ENCODE assay signal across 11 cellular contexts in the genomic region with DNA sequence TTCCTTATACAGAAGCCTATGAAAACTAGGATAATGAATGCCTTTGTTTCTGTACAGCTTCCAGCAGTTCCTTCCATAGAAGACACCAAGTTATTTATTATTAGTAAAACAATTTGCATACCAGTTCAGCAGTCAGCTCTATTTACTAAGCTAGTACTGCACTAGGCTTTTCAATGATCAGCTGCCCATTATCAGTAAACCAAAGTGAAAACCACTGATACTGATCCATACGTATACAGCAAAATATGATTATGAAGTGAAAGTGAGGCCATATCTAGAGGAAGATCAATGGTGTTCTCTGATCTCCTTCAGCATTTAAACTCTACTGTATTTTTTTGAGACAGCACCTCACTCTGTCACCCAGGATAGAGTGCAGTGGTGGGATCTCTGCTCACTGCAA. TPM values are rescaled to one million over a fixed set of nuclear protein-coding genes. Genes with fewer than 3 reads are reported as not detected.
DNase-seq lines count a peak whose midpoint lies in the region; ATAC-seq, FAIRE-seq and TF ChIP-seq lines count a peak whose summit lies in the region.
"Had no signal": no experiment of that assay in that cellular context is flagged by ENCODE, and none has a peak within 500 bp of the region (broad histone marks: within the 10 kb centered on the region; RNA-seq: fewer than 3 reads in every experiment).

No MANE protein-coding gene starts in this region.

- H2AFZ ChIP-seq in IMR-90 (replicated peaks; ENCODE audit: low read length, poor library complexity): no peak overlapping the region

- BruUV-seq in IMR-90 (replicated peaks; lab: Mats Ljungman, UMichigan): no TSS peak

- peak overlapping the region; percentile 90 for H3K4me2 ChIP-seq in A549
- H3K4me2 ChIP-seq in IMR-90 (ENCODE audit: low read depth, low read length): peak overlapping the region; percentile 8; the same call in 1 of the 2 replicates

- no peak for TF ChIP-seq RAD21 in A549 (conservative IDR thresholded peaks at IDR 0.05 in 1 of 2, IDR thresholded peaks at IDR 0.05 in 1 of 2)
- TF ChIP-seq RAD21 in IMR-90 (IDR thresholded peaks at IDR 0.05; ENCODE audit: low read length): no peak

- H3K9me3 Mint-ChIP-seq in brain (no peaks in the 10 kb centered on the region), memory B cell (no peaks in the 10 kb centered on the region)

- no peak overlapping the region for H4K91ac ChIP-seq in IMR-90 (ENCODE audit: insufficient read depth, low read depth, low read length)

- intact Hi-C loops in IMR-90 (cut with micrococcal nuclease): no loop called here
- intact Hi-C loops in body of pancreas (cut with DNase I): no loop called here

- ATAC-seq in A549: no peak
- no peak for ATAC-seq in IMR-90 (ENCODE audit: low read depth)
- ATAC-seq in memory B cell (ENCODE audit: low read depth): no peak
- ATAC-seq in GM21717 (IDR thresholded peaks at IDR 0.05; ENCODE audit: unreplicated experiment): no peak
- ATAC-seq in GM21619 (IDR thresholded peaks at IDR 0.05; ENCODE audit: unreplicated experiment): no peak
- ATAC-seq in body of pancreas: no peak
- ATAC-seq: pancreas had no signal

- H3K4me3 Mint-ChIP-seq in brain (peak overlapping the region in 4 of 5 experiments; percentile 18 to 99 (median 99)), memory B cell (no peak overlapping the region)

- no peak overlapping the region for H2AK9ac ChIP-seq in IMR-90 (replicated peaks; ENCODE audit: low read depth, low read length, poor library complexity)

- H3K56ac ChIP-seq in IMR-90 (ENCODE audit: extremely low read depth, insufficient read depth, low read length): no peak overlapping the region

- H3K4me1 Mint-ChIP-seq in brain (peaks cover 63% of the 10 kb centered on the region), memory B cell (peaks cover 51% of the 10 kb centered on the region)

- no peak overlapping the region for H3K18ac ChIP-seq in IMR-90 (ENCODE audit: low read depth, low read length)

- no peak overlapping the region for H2BK120ac ChIP-seq in IMR-90 (ENCODE audit: low read depth, low read length)

- CTCF ChIA-PET in A549 (lab: Yijun Ruan, JAX) (interaction anchor here (1.1 kb wide), 1 partner anchor 32 kb away, joined by 3 read pairs; no protein-coding TSS in a partner anchor), IMR-90 (lab: Yijun Ruan, JAX) (no interaction called here)

- TF ChIP-seq CTCF in A549 (IDR thresholded peaks at IDR 0.05) (no peak), IMR-90 (conservative IDR thresholded peaks at IDR 0.05; ENCODE audit: low read depth, low read length) (no peak), brain (conservative IDR thresholded peaks at IDR 0.05) (no peak), body of pancreas (IDR thresholded peaks at IDR 0.05) (no peak)

- no peak overlapping the region for H3K23ac ChIP-seq in IMR-90 (ENCODE audit: low read depth, low read length)

- no peak overlapping the region for H3K9ac ChIP-seq in IMR-90 (ENCODE audit: low read depth, low read length)

- H3K27ac ChIP-seq in A549 (no peak overlapping the region), IMR-90 (ENCODE audit: insufficient read depth, low read length) (no peak overlapping the region), body of pancreas (no peak overlapping the region)
- H3K27ac ChIP-seq: pancreas, SJCRH30 had no signal

- H3K27me3 ChIP-seq in IMR-90 (ENCODE audit: control insufficient read depth, insufficient read depth, low read length): no peaks in the 10 kb centered on the region
- no peaks in the 10 kb centered on the region for H3K27me3 ChIP-seq in H7 (ENCODE audit: control insufficient read depth, insufficient read depth, low read length)
- H3K27me3 ChIP-seq in body of pancreas: no peaks in the 10 kb centered on the region
- H3K27me3 ChIP-seq: pancreas, SJCRH30 had no signal

- dilution Hi-C loops in IMR-90 (cut with HindIII; ENCODE audit: low sequenced_read_pairs, unreplicated experiment): no loop called here

- H3K36me3 ChIP-seq in IMR-90 (ENCODE audit: control insufficient read depth, insufficient read depth, low read length) (peaks cover 45% of the 10 kb centered on the region), H7 (replicated peaks; ENCODE audit: control insufficient read depth, insufficient read depth, low read length) (peaks cover 35% of the 10 kb centered on the region), body of pancreas (replicated peaks in 1 of 2; ENCODE audit: insufficient read depth in 1 of 2, low read depth in 2 of 2) (peaks cover 16 to 20% of the 10 kb centered on the region in 2 donors)

- DNase-seq in A549 (ENCODE audit: low read depth in 1 of 2, low spot score in 1 of 2) (no peak), IMR-90 (no peak), memory B cell (ENCODE audit: low spot score in 2 of 2) (no peak), H7 (no peak), body of pancreas (no peak)
- DNase-seq: NCI-H510A, pancreas, SJCRH30 had no signal

- peaks cover 82% of the 10 kb centered on the region for H4K20me1 ChIP-seq in IMR-90 (ENCODE audit: insufficient read depth, low read length)

- FAIRE-seq in A549 (lab: Jason Lieb, UNC): no peak
- FAIRE-seq: pancreas had no signal

- in situ Hi-C loops in IMR-90 (cut with MboI; ENCODE audit: low sequenced_read_pairs): no loop called here

- H3K4me3 ChIP-seq in A549 (peak overlapping the region; percentile 93; the same call in 2 of the 3 replicates), IMR-90 (ENCODE audit: insufficient read depth, low read depth, low read length) (no peak overlapping the region), H7 (ENCODE audit: insufficient read depth, low read depth, low read length) (no peak overlapping the region), body of pancreas (no peak overlapping the region)
- H3K4me3 ChIP-seq: SJCRH30 had no signal

- peaks cover 15% of the 10 kb centered on the region for H3K9me1 ChIP-seq in IMR-90 (ENCODE audit: insufficient read depth, low read length)

- H3K27me3 Mint-ChIP-seq in brain (peaks cover 15% of the 10 kb centered on the region), memory B cell (no peaks in the 10 kb centered on the region)

- TF ChIP-seq POLR2A in A549 (IDR thresholded peaks at IDR 0.05; ENCODE audit: low read length) (no peak), IMR-90 (IDR thresholded peaks at IDR 0.05; ENCODE audit: low read depth, low read length) (no peak), body of pancreas (IDR thresholded peaks at IDR 0.05) (no peak)

- H4K5ac ChIP-seq in IMR-90 (ENCODE audit: low read depth, low read length): no peak overlapping the region

- H3K14ac ChIP-seq in IMR-90 (replicated peaks; ENCODE audit: low read depth, low read length): no peak overlapping the region

- H3K4ac ChIP-seq in IMR-90 (ENCODE audit: low read depth, low read length): no peak overlapping the region

- POLR2A ChIA-PET in A549 (lab: Yijun Ruan, JAX): no interaction called here
- POLR2A ChIA-PET in IMR-90 (lab: Charles Lee; ENCODE audit: unreplicated experiment): interaction anchor here (0.6 to 1.3 kb wide), 3 partner anchors 10 to 56 kb away, joined by 3 to 5 read pairs (median 4); no protein-coding TSS in a partner anchor

- TF ChIP-seq EP300 in A549 (IDR thresholded peaks at IDR 0.05): no peak

- H2BK20ac ChIP-seq in IMR-90 (ENCODE audit: low read depth, low read length): no peak overlapping the region

- H3K27ac Mint-ChIP-seq in brain (peak overlapping the region in 2 of 5 experiments; percentile 2 to 44), memory B cell (peak overlapping the region; percentile 59)

- no peaks in the 10 kb centered on the region for H3K9me3 ChIP-seq in A549
- no peaks in the 10 kb centered on the region for H3K9me3 ChIP-seq in IMR-90 (ENCODE audit: control insufficient read depth, insufficient read depth, low read length)
- no peaks in the 10 kb centered on the region for H3K9me3 ChIP-seq in body of pancreas
- H3K9me3 ChIP-seq: pancreas, SJCRH30 had no signal

- 85% methylated on average over 1 of the region's 1 CpG for WGBS in A549 (ENCODE audit: missing lambda C conversion rate)
- no CpG with 5 or more reads among the region's 1 CpG for WGBS in IMR-90 (ENCODE audit: extremely low coverage in 2 of 2, insufficient read length in 1 of 2), 2 experiments
- 25 to 46% methylated on average over 1 of the region's 1 CpG for WGBS in body of pancreas, 2 donors

- H3K79me1 ChIP-seq in IMR-90 (ENCODE audit: low read depth in 1 of 2, low read length in 2 of 2): peaks cover 22 to 79% of the 10 kb centered on the region in 2 experiments

- H3K36me3 Mint-ChIP-seq in brain (peaks cover 70% of the 10 kb centered on the region), memory B cell (peaks cover 31% of the 10 kb centered on the region)

- no peak overlapping the region for H2BK15ac ChIP-seq in IMR-90 (ENCODE audit: low read depth, low read length)

- no peak overlapping the region for H4K8ac ChIP-seq in IMR-90 (ENCODE audit: low read depth in 2 of 2, low read length in 2 of 2)

- no peak overlapping the region for H2BK5ac ChIP-seq in IMR-90 (ENCODE audit: low read depth, low read length, poor library complexity, severe bottlenecking)

- H2AK5ac ChIP-seq in IMR-90 (ENCODE audit: low read depth, low read length): no peak overlapping the region

- H3K4me1 ChIP-seq in A549 (peaks cover 70% of the 10 kb centered on the region), IMR-90 (ENCODE audit: control insufficient read depth, insufficient read depth, low read length) (peaks cover 6% of the 10 kb centered on the region), body of pancreas (peaks cover 50% of the 10 kb centered on the region)

TF ChIP-seq in A549, 52 proteins besides CTCF, POLR2A, EP300 and RAD21:
- no peak for TF ChIP-seq KDM1A (IDR thresholded peaks at IDR 0.05; ENCODE audit: low read depth)
- TF ChIP-seq TP53 (CRISPR knock-in tag; IDR thresholded peaks at IDR 0.05): 0 out of 2 replicates have a peak, but pooled peaks have one; percentile 14

TF ChIP-seq in IMR-90, 13 proteins besides CTCF, POLR2A, EP300 and RAD21 (continues in another document):
- no peak for TF ChIP-seq RFX5 (IDR thresholded peaks at IDR 0.05; ENCODE audit: low read depth, low read length)
- TF ChIP-seq CHD1 (IDR thresholded peaks at IDR 0.05; ENCODE audit: low read depth, low read length): no peak
- TF ChIP-seq RCOR1 (IDR thresholded peaks at IDR 0.05; ENCODE audit: insufficient replicate concordance, low read length): no peak

RNA-seq across cellular contexts. Expression of a gene that starts 3.2 kb away (rescaled TPM):
- polyA plus RNA-seq in A549 (2011; rRNA removed) (3,255 and 3,850 TPM in 2 replicates), A549 (2017; fragmentation: RNase III; extraction: RNeasy Plus Mini Kit Qiagen cat#74134 plus additional on column Dnase treatment) (2,037 to 2,646 TPM (median 2,486 TPM) in 3 replicates), IMR-90 (2012; rRNA removed) (2,407 and 2,665 TPM in 2 replicates), brain (ENCODE audit: insufficient read depth, low read depth, low replicate concordance) (2,324 TPM)
- 831 and 881 TPM in 2 replicates for polyA plus RNA-seq in A549 (2012; cell fraction: cytosol; rRNA removed)
- 235 and 371 TPM in 2 replicates for polyA plus RNA-seq in A549 (2012; cell fraction: nucleus; rRNA removed)
- polyA minus RNA-seq in A549 (2011; rRNA and poly(A)+ RNA removed): 744 and 954 TPM in 2 replicates
- total RNA-seq in IMR-90 (2012; rRNA removed) (1,663 and 1,699 TPM in 2 replicates), body of pancreas (1,000 to 10,000 TPM; 1,254 to 1,787 TPM)
- polyA plus RNA-seq in IMR-90 (2012; cell fraction: cytosol; rRNA removed): 1,735 and 3,996 TPM in 2 replicates
- 731 and 1,213 TPM in 2 replicates for polyA plus RNA-seq in IMR-90 (2012; cell fraction: nucleus; rRNA removed; ENCODE audit: low replicate concordance)
- total RNA-seq in H7 (2014; rRNA removed; shearing (Covaris generic)): 1,060 and 1,417 TPM in 2 replicates
